Comparison of ENCODE assay signal across 29 cellular contexts in the genomic region with DNA sequence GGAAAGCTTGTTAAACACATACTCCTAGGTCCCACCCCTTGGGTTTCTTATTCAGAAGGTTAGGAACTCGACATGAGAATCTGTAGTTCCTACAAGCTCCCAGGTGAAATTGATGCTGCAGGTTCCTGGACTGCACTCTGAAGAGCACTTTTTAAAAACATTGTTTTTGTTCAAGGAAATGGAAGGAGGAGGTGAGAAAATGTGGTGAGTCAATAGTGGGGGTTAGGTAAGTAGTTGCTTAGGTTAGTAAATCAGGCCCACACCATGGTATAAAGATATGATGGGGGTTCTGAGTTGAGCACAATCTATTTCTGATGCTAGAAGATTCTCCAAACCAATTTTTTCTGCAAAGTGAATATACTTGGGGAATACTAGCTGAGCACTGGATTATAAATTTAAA.
"Had no signal": no experiment of that assay in that cellular context is flagged by ENCODE, and none has a peak within 500 bp of the region (broad histone marks: within the 10 kb centered on the region; RNA-seq: fewer than 3 reads in every experiment).

No MANE protein-coding gene starts in this region.

- H3K27ac Mint-ChIP-seq: natural killer cell; nephron; neural progenitor cell; progenitor cell of endocrine pancreas; stimulated activated naive B cell treated with anti-CD40 and anti-IgM and Interleukin-4, amounts not matched to agents 10 μg/mL and 1 μg/mL and 100 μg/mL, for 72 hours; stimulated activated naive CD8-positive, alpha-beta T cell treated with anti-CD3 and anti-CD28 coated beads, Interleukin-15, Interleukin-2, amounts not matched to agents 100 ng/mL and 50 ng/mL, for 24 hours had no signal

- H3K4me1 Mint-ChIP-seq: nephron; neural progenitor cell; stimulated activated naive B cell treated with anti-CD40 and anti-IgM and Interleukin-4, amounts not matched to agents 10 μg/mL and 1 μg/mL and 100 μg/mL, for 72 hours had no signal

- FAIRE-seq: small intestine, urothelium cell line had no signal

- H3K9me3 Mint-ChIP-seq: nephron, neural progenitor cell had no signal

- DNase-seq: natural killer cell; occipital lobe; ovary; posterior cingulate gyrus; psoas muscle; right cardiac atrium; right lobe of liver; sigmoid colon; small intestine; stimulated activated CD4-positive, alpha-beta T cell treated with anti-CD3 and anti-CD28 coated beads, Interleukin-15, amount 100 ng/mL, for 24 hours; stimulated activated CD4-positive, alpha-beta T cell treated with anti-CD3 and anti-CD28 coated beads, Interleukin-2, amount 100 ng/mL, for 24 hours; stimulated activated CD4-positive, alpha-beta T cell treated with anti-CD3 and anti-CD28 coated beads, Interleukin-2, amount 100 ng/mL, for 48 hours; stimulated activated CD4-positive, alpha-beta T cell treated with anti-CD3 and anti-CD28 coated beads, Interleukin-4, amount 100 ng/mL, for 4 hours; stimulated activated CD8-positive, alpha-beta memory T cell treated with anti-CD3 and anti-CD28 coated beads, Interleukin-4, amount 100 ng/mL, for 48 hours; stimulated activated naive B cell treated with anti-CD40 and anti-IgM and Interleukin-4, amounts not matched to agents 10 μg/mL and 1 μg/mL and 100 μg/mL, for 72 hours; stimulated activated naive CD4-positive, alpha-beta T cell treated with Interleukin-2 at 50 U/mL for 16 hours; stomach; thyroid gland; trophoblast cell; upper lobe of left lung had no signal

- H3K4me1 ChIP-seq: neural progenitor cell, parathyroid adenoma, psoas muscle, right lobe of liver, sigmoid colon, stomach, thyroid gland, tibial nerve, upper lobe of left lung, vagina had no signal

- H3K4me3 ChIP-seq: neural progenitor cell, ovary, psoas muscle, right lobe of liver, sigmoid colon, stomach, thoracic aorta, thyroid gland, tibial nerve, upper lobe of left lung, vagina had no signal

- H3K4me3 Mint-ChIP-seq: natural killer cell; nephron; neural progenitor cell; stimulated activated naive B cell treated with anti-CD40 and anti-IgM and Interleukin-4, amounts not matched to agents 10 μg/mL and 1 μg/mL and 100 μg/mL, for 72 hours; stimulated activated naive CD8-positive, alpha-beta T cell treated with anti-CD3 and anti-CD28 coated beads, Interleukin-15, Interleukin-2, amounts not matched to agents 100 ng/mL and 50 ng/mL, for 24 hours had no signal

- ATAC-seq: natural killer cell; psoas muscle; right cardiac atrium; right lobe of liver; stimulated activated naive B cell treated with anti-CD40 and anti-IgM and Interleukin-4, amounts not matched to agents 10 μg/mL and 1 μg/mL and 100 μg/mL, for 72 hours had no signal

- H3K9me3 ChIP-seq: ovary, psoas muscle, right lobe of liver, sigmoid colon, stomach, thoracic aorta, thyroid gland, upper lobe of left lung, vagina had no signal

- H3K27me3 Mint-ChIP-seq: progenitor cell of endocrine pancreas; stimulated activated naive B cell treated with anti-CD40 and anti-IgM and Interleukin-4, amounts not matched to agents 10 μg/mL and 1 μg/mL and 100 μg/mL, for 72 hours; stimulated activated naive CD8-positive, alpha-beta T cell treated with anti-CD3 and anti-CD28 coated beads, Interleukin-15, Interleukin-2, amounts not matched to agents 100 ng/mL and 50 ng/mL, for 24 hours had no signal

- H3K36me3 ChIP-seq: neural progenitor cell, ovary, right lobe of liver, sigmoid colon, stomach, thoracic aorta, thyroid gland, tibial nerve, upper lobe of left lung, vagina had no signal

- H3K36me3 Mint-ChIP-seq: natural killer cell; neural progenitor cell; stimulated activated naive B cell treated with anti-CD40 and anti-IgM and Interleukin-4, amounts not matched to agents 10 μg/mL and 1 μg/mL and 100 μg/mL, for 72 hours had no signal

- H3K27me3 ChIP-seq: neural progenitor cell, ovary, right lobe of liver, sigmoid colon, stomach, thyroid gland, tibial nerve, upper lobe of left lung, vagina had no signal
